In the genomic region with DNA sequence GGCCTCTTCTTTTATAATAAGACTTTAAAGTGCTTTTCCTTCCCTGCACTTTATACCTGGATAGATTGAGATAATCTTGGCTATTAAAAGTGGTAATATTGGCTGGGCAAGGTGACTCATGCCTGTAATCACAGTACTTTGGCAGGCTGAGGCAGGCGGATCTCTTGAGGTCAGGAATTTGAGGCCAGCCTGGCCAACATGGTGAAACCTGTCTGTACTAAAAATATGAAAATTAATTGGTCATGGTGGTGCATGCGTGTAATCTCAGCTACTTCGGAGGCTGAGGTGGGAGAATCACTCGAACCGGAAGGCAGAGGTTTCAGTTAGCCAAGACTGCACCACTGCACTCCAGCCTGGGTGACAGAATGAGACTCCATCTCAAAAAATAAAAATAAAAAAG, we compare ENCODE assay signal across 20 cellular contexts.
"Had no signal": no experiment of that assay in that cellular context is flagged by ENCODE, and none has a peak within 500 bp of the region (broad histone marks: within the 10 kb centered on the region; RNA-seq: fewer than 3 reads in every experiment).

No MANE protein-coding gene starts in this region.

- FAIRE-seq: pancreas, urothelium cell line had no signal

- H3K4me3 ChIP-seq: colonic mucosa, gastroesophageal sphincter, heart left ventricle, pancreas, right lobe of liver, thoracic aorta had no signal

- DNase-seq: activated CD4-positive, alpha-beta memory T cell treated with anti-CD3 and anti-CD28 coated beads for 36 hours; activated CD4-positive, alpha-beta T cell treated with anti-CD3 and anti-CD28 coated beads for 36 hours; activated naive CD4-positive, alpha-beta T cell treated with Interleukin-2 at 50 U/mL for 16 hours; activated naive CD8-positive, alpha-beta T cell treated with anti-CD3 and anti-CD28 coated beads, Interleukin-2, amount 10 ng/mL, durations not matched to agents 7 days and 5 days; activated T-cell treated with anti-CD3 and anti-CD28 coated beads for 4 hours; amygdala; colonic mucosa; heart left ventricle; mesendoderm; natural killer cell; pancreas; right lobe of liver; stimulated activated CD4-positive, alpha-beta T cell treated with anti-CD3 and anti-CD28 coated beads, Interleukin-4, amount 100 ng/mL, for 4 hours; T-cell had no signal

- H3K36me3 ChIP-seq: colonic mucosa, gastroesophageal sphincter, heart left ventricle, neutrophil, pancreas, right lobe of liver, thoracic aorta had no signal

- ATAC-seq: activated CD4-positive, alpha-beta T cell treated with anti-CD3 and anti-CD28 coated beads for 36 hours; gastroesophageal sphincter; heart left ventricle; natural killer cell; pancreas; right lobe of liver; stimulated activated memory B cell treated with anti-CD40 and anti-IgM and Interleukin-4, amounts not matched to agents 10 μg/mL and 1 μg/mL and 100 μg/mL, for 72 hours; T-cell; WTC11 had no signal

- H3K9me3 ChIP-seq: colonic mucosa, gastroesophageal sphincter, neutrophil, pancreas, right lobe of liver, thoracic aorta had no signal

- H3K27me3 ChIP-seq: colonic mucosa, gastroesophageal sphincter, heart left ventricle, neutrophil, right lobe of liver had no signal

- H3K27ac ChIP-seq: colonic mucosa, gastroesophageal sphincter, heart left ventricle, neutrophil, pancreas, right lobe of liver, thoracic aorta had no signal

- H3K4me1 ChIP-seq: colonic mucosa, gastroesophageal sphincter, heart left ventricle, pancreas, right lobe of liver had no signal
